ENCODE assay signal across 12 cellular contexts in the genomic region with DNA sequence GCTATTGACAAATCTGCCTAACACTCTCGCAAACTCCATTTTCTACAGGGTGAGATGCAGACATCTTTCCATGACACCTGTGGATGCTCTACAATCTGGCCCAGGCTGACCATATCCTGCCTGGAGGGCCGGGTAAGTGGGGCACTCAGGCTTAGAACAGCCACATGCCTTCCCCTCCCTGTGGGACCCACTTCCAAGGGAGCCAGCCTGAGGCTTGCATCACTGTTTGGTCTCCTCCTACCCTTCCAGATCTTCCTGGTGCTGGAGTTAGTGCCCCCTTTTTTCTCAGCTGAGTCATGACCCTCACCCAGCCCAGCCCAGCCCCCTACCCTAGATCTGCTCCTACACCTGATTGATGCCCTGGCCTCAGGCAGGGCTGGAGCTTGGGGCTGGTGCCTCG.
DNase-seq lines count a peak whose midpoint lies in the region; ATAC-seq and TF ChIP-seq lines count a peak whose summit lies in the region.
"Had no signal": no experiment of that assay in that cellular context is flagged by ENCODE, and none has a peak within 500 bp of the region (broad histone marks: within the 10 kb centered on the region; RNA-seq: fewer than 3 reads in every experiment).

No MANE protein-coding gene starts in this region.

- H3K9ac ChIP-seq in HCT116 (ENCODE audit: low read length), result no peak overlapping the region

- H3K27ac Mint-ChIP-seq in WTC11, result 0 out of 2 replicates have a peak overlapping the region, but pooled peaks have one; percentile 42
- peak overlapping the region; percentile 24 for H3K27ac Mint-ChIP-seq in neural crest cell (ENCODE audit: unreplicated experiment)
- no peak overlapping the region for H3K27ac Mint-ChIP-seq in CD14-positive monocyte
- H3K27ac Mint-ChIP-seq: B cell; CD8-positive, alpha-beta memory T cell had no signal

- H3K4me3 Mint-ChIP-seq in WTC11 (no peak overlapping the region), neural crest cell (no peak overlapping the region), CD14-positive monocyte (no peak overlapping the region)
- H3K4me3 Mint-ChIP-seq: B cell; CD8-positive, alpha-beta memory T cell had no signal

- POLR2A ChIA-PET in HCT116 (lab: Charles Lee) (no interaction called here), WTC11 (lab: Charles Lee) (no interaction called here)

- TF ChIP-seq POLR2A in HCT116 (IDR thresholded peaks at IDR 0.05; ENCODE audit: borderline replicate concordance, extremely low read depth, insufficient read depth, insufficient read length), result no peak

- peaks cover 7% of the 10 kb centered on the region; the same call in 1 of the 2 replicates for H3K9me3 Mint-ChIP-seq in WTC11
- H3K9me3 Mint-ChIP-seq in neural crest cell, result no peaks in the 10 kb centered on the region
- peaks cover 0 to 2% (median 0%) of the 10 kb centered on the region in 7 donors for H3K9me3 Mint-ChIP-seq in CD14-positive monocyte
- H3K9me3 Mint-ChIP-seq: CD8-positive, alpha-beta memory T cell had no signal

- H3K27me3 ChIP-seq in HCT116 (ENCODE audit: insufficient read depth, low read length) (no peaks in the 10 kb centered on the region), upper lobe of right lung (no peaks in the 10 kb centered on the region), aorta (ENCODE audit: control insufficient read depth in 1 of 2, insufficient read depth in 2 of 2, low read length in 1 of 2) (no peaks in the 10 kb centered on the region)

- H3K4me3 ChIP-seq in HCT116 (replicated peaks in 1 of 2; ENCODE audit: low read depth in 1 of 2, low read length in 2 of 2) (no peak overlapping the region), upper lobe of right lung (no peak overlapping the region), aorta (ENCODE audit: low read length in 2 of 2) (no peak overlapping the region)

- H2AFZ ChIP-seq in HCT116 (ENCODE audit: low read depth, low read length, poor library complexity, severe bottlenecking), result peak overlapping the region; percentile 13

- no peaks in the 10 kb centered on the region for H3K36me3 ChIP-seq in HCT116 (ENCODE audit: control insufficient read depth in 1 of 2, insufficient read depth in 2 of 2, low read length in 2 of 2)
- no peaks in the 10 kb centered on the region for H3K36me3 ChIP-seq in upper lobe of right lung
- H3K36me3 ChIP-seq in aorta (ENCODE audit: control insufficient read depth in 1 of 2, insufficient read depth in 2 of 2, low read length in 1 of 2), result no peaks in the 10 kb centered on the region

- CTCF ChIA-PET in HCT116 (lab: Charles Lee), result interaction anchor here (1.8 kb wide), 1 partner anchor 22 kb away, joined by 4 read pairs; no protein-coding TSS in a partner anchor
- CTCF ChIA-PET in WTC11 (lab: Charles Lee), result interaction anchor here (1.3 to 3.2 kb wide), 2 partner anchors 22 to 135 kb away, joined by 3 to 17 read pairs; no protein-coding TSS in a partner anchor

- no TSS peak for BruUV-seq in HCT116 (replicated peaks; lab: Mats Ljungman, UMichigan)

- no peaks in the 10 kb centered on the region for H4K20me1 ChIP-seq in HCT116 (ENCODE audit: insufficient read depth)

- H3K79me2 ChIP-seq in HCT116 (ENCODE audit: insufficient read depth, low read length), result no peaks in the 10 kb centered on the region

- RAD21 ChIA-PET in HCT116 (lab: Charles Lee; ENCODE audit: low non-redundant PET in 1 of 2, low total read pairs in 2 of 2, uncharacterized antibody in 2 of 2, unreplicated experiment in 2 of 2), result no interaction called here

- H3K27me3 Mint-ChIP-seq in WTC11 (ENCODE audit: low read depth) (peaks cover 3% of the 10 kb centered on the region), neural crest cell (ENCODE audit: low read depth) (peaks cover 2% of the 10 kb centered on the region), CD14-positive monocyte (ENCODE audit: low read depth in 3 of 3) (peaks cover 0 to 8% (median 2%) of the 10 kb centered on the region in 3 donors)
- H3K27me3 Mint-ChIP-seq: B cell had no signal

- H3K4me2 ChIP-seq in HCT116 (ENCODE audit: low read length), result peak overlapping the region; percentile 71; the same call in 1 of the 2 replicates

- TF ChIP-seq RAD21 in HCT116 (IDR thresholded peaks at IDR 0.05; ENCODE audit: low read depth), result no peak

- no peak for TF ChIP-seq CTCF in HCT116 (IDR thresholded peaks at IDR 0.05 in 2 of 3, conservative IDR thresholded peaks at IDR 0.05 in 1 of 3; ENCODE audit: borderline replicate concordance in 1 of 3, insufficient read depth in 1 of 3, low read depth in 2 of 3, low read length in 2 of 3)
- no peak for TF ChIP-seq CTCF in WTC11 (IDR thresholded peaks at IDR 0.05)
- no peak for TF ChIP-seq CTCF in neural crest cell (conservative IDR thresholded peaks at IDR 0.05)
- TF ChIP-seq CTCF in upper lobe of right lung (IDR thresholded peaks at IDR 0.05), result no peak
- no peak for TF ChIP-seq CTCF in CD14-positive monocyte (IDR thresholded peaks at IDR 0.05)

- WGBS in aorta, 2 donors, result 35 to 48% methylated on average over 3 of the region's 3 CpGs

- H3K36me3 Mint-ChIP-seq in WTC11 (no peaks in the 10 kb centered on the region), neural crest cell (ENCODE audit: low read depth) (no peaks in the 10 kb centered on the region), CD14-positive monocyte (no peaks in the 10 kb centered on the region)
- H3K36me3 Mint-ChIP-seq: CD8-positive, alpha-beta memory T cell had no signal

- H3K9me3 ChIP-seq in HCT116 (ENCODE audit: control insufficient read depth in 1 of 2, insufficient read depth in 1 of 2, low read depth in 1 of 2, low read length in 2 of 2) (no peaks in the 10 kb centered on the region), upper lobe of right lung (no peaks in the 10 kb centered on the region), aorta (ENCODE audit: control insufficient read depth, low read length) (no peaks in the 10 kb centered on the region)
- H3K9me3 ChIP-seq: Caco-2 had no signal

- no peak for ATAC-seq in HCT116
- no peak for ATAC-seq in WTC11
- no peak for ATAC-seq in upper lobe of right lung
- no peak for ATAC-seq in aorta (ENCODE audit: low FRiP score)

- H3K4me1 ChIP-seq in HCT116 (ENCODE audit: control insufficient read depth in 1 of 2, insufficient read depth in 2 of 2, low read length in 2 of 2) (peaks cover 14 to 19% of the 10 kb centered on the region in 2 experiments), upper lobe of right lung (no peaks in the 10 kb centered on the region), aorta (ENCODE audit: control insufficient read depth in 1 of 2, insufficient read depth in 2 of 2, low read length in 2 of 2) (no peaks in the 10 kb centered on the region)
- H3K4me1 ChIP-seq: Caco-2 had no signal

- intact Hi-C loops in HCT116 (cut with micrococcal nuclease), result no loop called here
- intact Hi-C loops in upper lobe of right lung (cut with DNase I), result no loop called here
- intact Hi-C loops in CD14-positive monocyte (cut with micrococcal nuclease), result no loop called here
- intact Hi-C loops in aorta (cut with DNase I), result no loop called here

- no peaks in the 10 kb centered on the region for H3K9me2 ChIP-seq in HCT116 (ENCODE audit: insufficient read depth)

- H3K27ac ChIP-seq in HCT116 (ENCODE audit: low read depth, low read length) (no peak overlapping the region), upper lobe of right lung (no peak overlapping the region), aorta (ENCODE audit: low read depth in 1 of 2, low read length in 2 of 2) (no peak overlapping the region)

- peaks cover 40% of the 10 kb centered on the region for H3K4me1 Mint-ChIP-seq in WTC11
- peaks cover 11% of the 10 kb centered on the region for H3K4me1 Mint-ChIP-seq in neural crest cell
- peaks cover 5% of the 10 kb centered on the region for H3K4me1 Mint-ChIP-seq in CD14-positive monocyte
- H3K4me1 Mint-ChIP-seq: CD8-positive, alpha-beta memory T cell had no signal

- DNase-seq in HCT116 (ENCODE audit: low read depth, low spot score) (no peak), WTC11 (ENCODE audit: low spot score) (no peak), neural crest cell (ENCODE audit: low read depth, low spot score) (no peak), upper lobe of right lung (peak; percentile 44), CD14-positive monocyte (ENCODE audit: low spot score) (no peak), aorta (no peak)
- no peak for DNase-seq in activated CD4-positive, alpha-beta T cell treated with anti-CD3 and anti-CD28 coated beads, Interleukin-2, amount 50 U/mL, for 4 hours
- DNase-seq: CD8-positive, alpha-beta memory T cell; DND-41; GDM1 had no signal

TF ChIP-seq in HCT116, 20 proteins besides CTCF, POLR2A, EP300 and RAD21 (continues in another document):
- no peak for TF ChIP-seq EZH2 (IDR thresholded peaks at IDR 0.05)
- TF ChIP-seq, protein P1, sequence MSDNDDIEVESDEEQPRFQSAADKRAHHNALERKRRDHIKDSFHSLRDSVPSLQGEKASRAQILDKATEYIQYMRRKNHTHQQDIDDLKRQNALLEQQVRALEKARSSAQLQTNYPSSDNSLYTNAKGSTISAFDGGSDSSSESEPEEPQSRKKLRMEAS (IDR thresholded peaks at IDR 0.05), result no peak
- no peak for TF ChIP-seq YY1 (IDR thresholded peaks at IDR 0.05; ENCODE audit: extremely low read depth, insufficient replicate concordance, low read depth, low read length)
- TF ChIP-seq POLR2AphosphoS5 (IDR thresholded peaks at IDR 0.05; ENCODE audit: low read depth, low read length), result no peak
- no peak for TF ChIP-seq EGR1 (IDR thresholded peaks at IDR 0.05; ENCODE audit: low read depth)
- TF ChIP-seq CBX3 (IDR thresholded peaks at IDR 0.05; ENCODE audit: low read depth), result no peak
- TF ChIP-seq JUND (IDR thresholded peaks at IDR 0.05), result no peak
- TF ChIP-seq, protein P2, sequence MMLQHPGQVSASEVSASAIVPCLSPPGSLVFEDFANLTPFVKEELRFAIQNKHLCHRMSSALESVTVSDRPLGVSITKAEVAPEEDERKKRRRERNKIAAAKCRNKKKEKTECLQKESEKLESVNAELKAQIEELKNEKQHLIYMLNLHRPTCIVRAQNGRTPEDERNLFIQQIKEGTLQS (IDR thresholded peaks at IDR 0.05), result no peak

TF ChIP-seq in WTC11, 78 proteins besides CTCF, POLR2A, EP300 and RAD21 (continues in another document):
- TF ChIP-seq HMGA2 (CRISPR knock-in tag; IDR thresholded peaks at IDR 0.05) (no peak), TP53 (CRISPR knock-in tag; IDR thresholded peaks at IDR 0.05) (no peak)

Comparison
In these comparisons a context has a peak if more than half of its experiments do, and no peak if none do; other contexts are left out.
1. H3K27ac Mint-ChIP-seq: peak in WTC11 (single experiment) and neural crest cell (single experiment); none in CD14-positive monocyte (0 of 7).